ENCODE assay signal across 14 cellular contexts in the genomic region with DNA sequence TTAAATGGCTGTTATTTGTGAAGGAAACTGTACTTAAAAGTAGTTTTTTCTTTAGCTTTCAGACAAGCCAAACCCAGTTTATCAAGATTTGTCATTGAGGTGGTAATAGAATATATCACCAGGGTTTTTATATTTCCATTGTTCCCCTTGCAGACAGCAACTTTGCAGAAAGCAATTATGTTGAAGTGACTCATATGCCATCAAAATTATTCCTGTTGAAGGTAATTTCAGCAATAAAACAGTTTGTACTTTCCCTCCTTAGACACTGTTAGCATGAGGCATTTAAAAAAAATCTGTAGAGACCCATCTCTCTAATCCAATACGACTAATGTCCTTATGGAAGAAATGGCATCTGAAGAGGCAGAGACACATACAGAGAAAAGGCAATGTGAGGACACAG.
DNase-seq lines count a peak whose midpoint lies in the region; ATAC-seq and TF ChIP-seq lines count a peak whose summit lies in the region.
"Had no signal": no experiment of that assay in that cellular context is flagged by ENCODE, and none has a peak within 500 bp of the region (broad histone marks: within the 10 kb centered on the region; RNA-seq: fewer than 3 reads in every experiment).

No MANE protein-coding gene starts in this region.

- H3K9ac ChIP-seq in Loucy (ENCODE audit: low read depth, low read length, poor library complexity, severe bottlenecking) = no peak overlapping the region

- peaks cover 1 to 6% (median 4%) of the 10 kb centered on the region in 3 donors for H3K4me1 Mint-ChIP-seq in T-cell
- H3K4me1 Mint-ChIP-seq: activated CD4-positive, alpha-beta T cell treated with anti-CD3 and anti-CD28 coated beads, Interleukin-2, amount 10 ng/mL, durations not matched to agents 7 days and 5 days had no signal

- H3K4me3 Mint-ChIP-seq in T-cell = no peak overlapping the region
- H3K4me3 Mint-ChIP-seq: activated CD4-positive, alpha-beta T cell treated with anti-CD3 and anti-CD28 coated beads, Interleukin-2, amount 10 ng/mL, durations not matched to agents 7 days and 5 days had no signal

- no peak overlapping the region for H3K27ac Mint-ChIP-seq in T-cell
- H3K27ac Mint-ChIP-seq: activated CD4-positive, alpha-beta T cell treated with anti-CD3 and anti-CD28 coated beads, Interleukin-2, amount 10 ng/mL, durations not matched to agents 7 days and 5 days had no signal

- H3K4me1 ChIP-seq in Loucy (ENCODE audit: insufficient read depth, low read length, poor library complexity, severe bottlenecking) (peaks cover 9% of the 10 kb centered on the region), osteoblast (ENCODE audit: insufficient read depth, low read length) (peaks cover 21% of the 10 kb centered on the region), upper lobe of right lung (no peaks in the 10 kb centered on the region)
- H3K4me1 ChIP-seq: right lobe of liver had no signal

- intact Hi-C loops in upper lobe of right lung (cut with DNase I) = no loop called here

- CTCF ChIA-PET in T-cell (lab: Charles Lee) = no interaction called here

- H2AFZ ChIP-seq in Loucy (ENCODE audit: low read length) (0 out of 2 replicates have a peak overlapping the region, but pooled peaks have one; percentile 35), osteoblast (ENCODE audit: low read length) (no peak overlapping the region)

- H3K36me3 ChIP-seq in Loucy (ENCODE audit: insufficient read depth, low read length) (no peaks in the 10 kb centered on the region), osteoblast (ENCODE audit: insufficient read depth, low read length) (no peaks in the 10 kb centered on the region), upper lobe of right lung (no peaks in the 10 kb centered on the region)
- H3K36me3 ChIP-seq: right lobe of liver had no signal

- H3K4me3 ChIP-seq in Loucy (ENCODE audit: low read length, poor library complexity, severe bottlenecking) (no peak overlapping the region), osteoblast (ENCODE audit: insufficient read depth, low read length) (no peak overlapping the region), upper lobe of right lung (no peak overlapping the region)
- H3K4me3 ChIP-seq: right lobe of liver had no signal

- H3K27me3 ChIP-seq in Loucy (ENCODE audit: insufficient read depth, low read length, poor library complexity, severe bottlenecking) (no peaks in the 10 kb centered on the region), osteoblast (ENCODE audit: insufficient read depth, low read length) (no peaks in the 10 kb centered on the region), upper lobe of right lung (no peaks in the 10 kb centered on the region)
- H3K27me3 ChIP-seq: right lobe of liver had no signal

- H3K9me2 ChIP-seq in Loucy (replicated peaks; ENCODE audit: low read depth, low read length) = no peaks in the 10 kb centered on the region

- H3K9me3 Mint-ChIP-seq in T-cell = no peaks in the 10 kb centered on the region

- no peak overlapping the region for H3K4me2 ChIP-seq in Loucy (ENCODE audit: low read depth, low read length, poor library complexity, severe bottlenecking)
- H3K4me2 ChIP-seq in osteoblast (ENCODE audit: insufficient read depth, low read length) = no peak overlapping the region

- POLR2A ChIA-PET in T-cell (lab: Charles Lee) = no interaction called here

- TF ChIP-seq CTCF in Loucy (conservative IDR thresholded peaks at IDR 0.05; ENCODE audit: low read length) (no peak), osteoblast (IDR thresholded peaks at IDR 0.05; ENCODE audit: extremely low read depth, low read depth, low read length) (no peak), upper lobe of right lung (IDR thresholded peaks at IDR 0.05) (no peak)

- H3K27me3 Mint-ChIP-seq in T-cell = no peaks in the 10 kb centered on the region
- H3K27me3 Mint-ChIP-seq: activated CD4-positive, alpha-beta T cell treated with anti-CD3 and anti-CD28 coated beads, Interleukin-2, amount 10 ng/mL, durations not matched to agents 7 days and 5 days had no signal

- no peaks in the 10 kb centered on the region for H3K36me3 Mint-ChIP-seq in T-cell

- H3K79me2 ChIP-seq in Loucy (ENCODE audit: insufficient read depth, low read length) (no peaks in the 10 kb centered on the region), osteoblast (ENCODE audit: insufficient read depth, low read length) (no peaks in the 10 kb centered on the region)

- H3F3A ChIP-seq in Loucy (ENCODE audit: low read depth) = no peaks in the 10 kb centered on the region

- H3K27ac ChIP-seq in caudate nucleus (ENCODE audit: low read depth, low read length) (peak overlapping the region; percentile 91), osteoblast (ENCODE audit: low read depth, low read length) (peak overlapping the region; percentile 78), upper lobe of right lung (no peak overlapping the region)
- H3K27ac ChIP-seq: right lobe of liver had no signal

- ATAC-seq in T-cell (replicated peaks in 1 of 4) (no peak), upper lobe of right lung (no peak)
- ATAC-seq: right lobe of liver had no signal

- peak; percentile 19 for DNase-seq in ELR (ENCODE audit: low read depth)
- peak in 2 of 61 donors; percentile 30 to 48 for DNase-seq in caudate nucleus (lab: John Stamatoyannopoulos, UW)
- no peak for DNase-seq in osteoblast (ENCODE audit: insufficient read length, low spot score, missing footprints)
- DNase-seq in retina = no peak
- DNase-seq in T-cell = no peak
- DNase-seq in HuH-7.5 (ENCODE audit: low spot score) = no peak
- no peak for DNase-seq in upper lobe of right lung
- DNase-seq: activated CD4-positive, alpha-beta T cell treated with anti-CD3 and anti-CD28 coated beads, Interleukin-2, amount 10 ng/mL, durations not matched to agents 7 days and 5 days; AML-193; cerebellar nuclear complex; right lobe of liver; stimulated activated CD4-positive, alpha-beta T cell treated with anti-CD3 and anti-CD28 coated beads, Interleukin-2, amount 100 ng/mL, for 24 hours; T1000 had no signal

- H4K20me1 ChIP-seq in Loucy (ENCODE audit: insufficient read depth, low read length, poor library complexity, severe bottlenecking) (no peaks in the 10 kb centered on the region), osteoblast (ENCODE audit: insufficient read depth, low read length) (no peaks in the 10 kb centered on the region)

- H3K9me3 ChIP-seq in Loucy (ENCODE audit: insufficient read depth, low read depth, low read length) = no peaks in the 10 kb centered on the region; the same call in 1 of the 2 replicates
- H3K9me3 ChIP-seq in osteoblast (ENCODE audit: low read depth, low read length) = no peaks in the 10 kb centered on the region
- no peaks in the 10 kb centered on the region for H3K9me3 ChIP-seq in upper lobe of right lung
- H3K9me3 ChIP-seq: right lobe of liver had no signal
